Comparison of ENCODE assay signal across 13 cellular contexts in the genomic region with DNA sequence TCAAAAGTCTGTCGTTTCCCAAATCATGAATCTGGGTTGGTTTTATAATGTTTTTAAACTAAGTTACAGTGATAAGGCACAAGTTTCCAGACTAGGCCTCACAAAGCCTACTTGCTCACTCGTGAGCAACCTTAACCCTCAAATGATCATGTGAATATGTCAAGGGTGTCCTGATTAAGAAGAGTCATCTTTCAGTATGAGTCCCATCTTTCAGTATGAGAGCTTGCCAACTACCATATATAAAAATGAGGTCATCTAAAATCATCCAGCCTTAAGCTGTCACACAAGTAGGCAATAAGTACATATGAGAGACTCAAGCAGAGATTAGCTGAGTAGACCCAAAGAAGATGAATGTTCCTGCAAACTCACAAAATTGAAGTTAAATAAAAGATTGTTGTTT.
DNase-seq lines count a peak whose midpoint lies in the region; ATAC-seq and TF ChIP-seq lines count a peak whose summit lies in the region.
"Had no signal": no experiment of that assay in that cellular context is flagged by ENCODE, and none has a peak within 500 bp of the region (broad histone marks: within the 10 kb centered on the region; RNA-seq: fewer than 3 reads in every experiment).

No MANE protein-coding gene starts in this region.

- H3K4me1 Mint-ChIP-seq in T-cell: no peaks in the 10 kb centered on the region

- H3K4me3 ChIP-seq in upper lobe of right lung: no peak overlapping the region
- H3K4me3 ChIP-seq: lung had no signal

- no peaks in the 10 kb centered on the region for H3K27me3 Mint-ChIP-seq in T-cell

- H3K27ac ChIP-seq in upper lobe of right lung: no peak overlapping the region

- no peak overlapping the region for H3K27ac Mint-ChIP-seq in T-cell

- no peaks in the 10 kb centered on the region for H3K4me1 ChIP-seq in upper lobe of right lung

- H3K27me3 ChIP-seq in upper lobe of right lung: no peaks in the 10 kb centered on the region

- no peaks in the 10 kb centered on the region for H3K36me3 Mint-ChIP-seq in T-cell

- POLR2A ChIA-PET in T-cell (lab: Charles Lee): no interaction called here

- no peak for TF ChIP-seq CTCF in upper lobe of right lung (IDR thresholded peaks at IDR 0.05)

- H3K4me3 Mint-ChIP-seq in T-cell: no peak overlapping the region
- H3K4me3 Mint-ChIP-seq: activated T-cell treated with anti-CD3 and anti-CD28 coated beads, Interleukin-2, amount 50 U/mL, for 4 hours had no signal

- no peaks in the 10 kb centered on the region for H3K9me3 ChIP-seq in upper lobe of right lung

- intact Hi-C loops in upper lobe of right lung (cut with DNase I): no loop called here

- ATAC-seq in GM18508 (IDR thresholded peaks at IDR 0.05; ENCODE audit: insufficient read depth, unreplicated experiment) (peak; percentile 96), GM19395 (IDR thresholded peaks at IDR 0.05; ENCODE audit: unreplicated experiment) (peak; percentile 72), HG02763 (IDR thresholded peaks at IDR 0.05; ENCODE audit: unreplicated experiment) (peak; percentile 73), HG03442 (IDR thresholded peaks at IDR 0.05; ENCODE audit: unreplicated experiment) (peak; percentile 98), upper lobe of right lung (no peak), T-cell (replicated peaks in 1 of 4) (no peak)

- H3K36me3 ChIP-seq in upper lobe of right lung: no peaks in the 10 kb centered on the region

- no peak for DNase-seq in activated CD4-positive, CD25-positive, alpha-beta regulatory T cell (lab: John Stamatoyannopoulos, UW)
- DNase-seq in Kasumi-1 (lab: John Stamatoyannopoulos, UW) (no peak), upper lobe of right lung (no peak), T-cell (no peak)
- DNase-seq: activated T-cell treated with anti-CD3 and anti-CD28 coated beads, Interleukin-2, amount 50 U/mL, for 4 hours; AML-193; DMS153; H7 had no signal

- peaks cover 10 to 13% (median 11%) of the 10 kb centered on the region in 3 donors for H3K9me3 Mint-ChIP-seq in T-cell

- CTCF ChIA-PET in T-cell (lab: Charles Lee): no interaction called here

Comparison
In these comparisons a context has a peak if more than half of its experiments do, and no peak if none do; other contexts are left out.
1. ATAC-seq: peak in GM18508 (single experiment), GM19395 (single experiment), HG02763 (single experiment) and HG03442 (single experiment); none in upper lobe of right lung (single experiment) and T-cell (0 of 4).